In genomic region chr1:161054232-161054631, GRCh38 we compare ENCODE assay signal across 1 cellular context.
TF ChIP-seq lines count a peak whose summit lies in the region.

No MANE protein-coding gene starts in this region.

TF ChIP-seq in WTC11, 78 proteins besides CTCF, POLR2A, EP300 and RAD21 (continued from another document):
- TF ChIP-seq ZNF532 (CRISPR knock-in tag; IDR thresholded peaks at IDR 0.05; ENCODE audit: borderline replicate concordance): no peak
- TF ChIP-seq FOXK1 (CRISPR knock-in tag; IDR thresholded peaks at IDR 0.05): no peak
- TF ChIP-seq PRDM15 (CRISPR knock-in tag; IDR thresholded peaks at IDR 0.05): no peak
- TF ChIP-seq GABPB1 (CRISPR knock-in tag; IDR thresholded peaks at IDR 0.05): no peak
- TF ChIP-seq ZNF425 (CRISPR knock-in tag; conservative IDR thresholded peaks at IDR 0.05): no peak
- TF ChIP-seq RORB (CRISPR knock-in tag; IDR thresholded peaks at IDR 0.05): no peak
- no peak for TF ChIP-seq ZNF396 (CRISPR knock-in tag; IDR thresholded peaks at IDR 0.05; ENCODE audit: borderline replicate concordance)
- TF ChIP-seq ATF2 (CRISPR knock-in tag; IDR thresholded peaks at IDR 0.05; ENCODE audit: borderline replicate concordance, low read depth): no peak
- no peak for TF ChIP-seq IRF1 (CRISPR knock-in tag; IDR thresholded peaks at IDR 0.05)
- no peak for TF ChIP-seq ARID4B (CRISPR knock-in tag; IDR thresholded peaks at IDR 0.05; ENCODE audit: borderline replicate concordance)
- TF ChIP-seq USF1 (CRISPR knock-in tag; IDR thresholded peaks at IDR 0.05): no peak
- TF ChIP-seq TEAD4 (CRISPR knock-in tag; IDR thresholded peaks at IDR 0.05): no peak
- TF ChIP-seq ZBTB43 (CRISPR knock-in tag; IDR thresholded peaks at IDR 0.05): no peak
- no peak for TF ChIP-seq HMGA2 (CRISPR knock-in tag; IDR thresholded peaks at IDR 0.05)
